Comparison of ENCODE assay signal across 1 cellular context in genomic region chr7:100673302-100673941, GRCh38.
TF ChIP-seq lines count a peak whose summit lies in the region.

Gene GNB2, plus strand, starts transcription at chr7:100673740. Its CDS starts 2,526 bp downstream, at chr7:100676266.

TF ChIP-seq in K562, 482 proteins besides CTCF, POLR2A, EP300 and RAD21 (continued from another document and continues in another):
- TF ChIP-seq, protein P1, sequence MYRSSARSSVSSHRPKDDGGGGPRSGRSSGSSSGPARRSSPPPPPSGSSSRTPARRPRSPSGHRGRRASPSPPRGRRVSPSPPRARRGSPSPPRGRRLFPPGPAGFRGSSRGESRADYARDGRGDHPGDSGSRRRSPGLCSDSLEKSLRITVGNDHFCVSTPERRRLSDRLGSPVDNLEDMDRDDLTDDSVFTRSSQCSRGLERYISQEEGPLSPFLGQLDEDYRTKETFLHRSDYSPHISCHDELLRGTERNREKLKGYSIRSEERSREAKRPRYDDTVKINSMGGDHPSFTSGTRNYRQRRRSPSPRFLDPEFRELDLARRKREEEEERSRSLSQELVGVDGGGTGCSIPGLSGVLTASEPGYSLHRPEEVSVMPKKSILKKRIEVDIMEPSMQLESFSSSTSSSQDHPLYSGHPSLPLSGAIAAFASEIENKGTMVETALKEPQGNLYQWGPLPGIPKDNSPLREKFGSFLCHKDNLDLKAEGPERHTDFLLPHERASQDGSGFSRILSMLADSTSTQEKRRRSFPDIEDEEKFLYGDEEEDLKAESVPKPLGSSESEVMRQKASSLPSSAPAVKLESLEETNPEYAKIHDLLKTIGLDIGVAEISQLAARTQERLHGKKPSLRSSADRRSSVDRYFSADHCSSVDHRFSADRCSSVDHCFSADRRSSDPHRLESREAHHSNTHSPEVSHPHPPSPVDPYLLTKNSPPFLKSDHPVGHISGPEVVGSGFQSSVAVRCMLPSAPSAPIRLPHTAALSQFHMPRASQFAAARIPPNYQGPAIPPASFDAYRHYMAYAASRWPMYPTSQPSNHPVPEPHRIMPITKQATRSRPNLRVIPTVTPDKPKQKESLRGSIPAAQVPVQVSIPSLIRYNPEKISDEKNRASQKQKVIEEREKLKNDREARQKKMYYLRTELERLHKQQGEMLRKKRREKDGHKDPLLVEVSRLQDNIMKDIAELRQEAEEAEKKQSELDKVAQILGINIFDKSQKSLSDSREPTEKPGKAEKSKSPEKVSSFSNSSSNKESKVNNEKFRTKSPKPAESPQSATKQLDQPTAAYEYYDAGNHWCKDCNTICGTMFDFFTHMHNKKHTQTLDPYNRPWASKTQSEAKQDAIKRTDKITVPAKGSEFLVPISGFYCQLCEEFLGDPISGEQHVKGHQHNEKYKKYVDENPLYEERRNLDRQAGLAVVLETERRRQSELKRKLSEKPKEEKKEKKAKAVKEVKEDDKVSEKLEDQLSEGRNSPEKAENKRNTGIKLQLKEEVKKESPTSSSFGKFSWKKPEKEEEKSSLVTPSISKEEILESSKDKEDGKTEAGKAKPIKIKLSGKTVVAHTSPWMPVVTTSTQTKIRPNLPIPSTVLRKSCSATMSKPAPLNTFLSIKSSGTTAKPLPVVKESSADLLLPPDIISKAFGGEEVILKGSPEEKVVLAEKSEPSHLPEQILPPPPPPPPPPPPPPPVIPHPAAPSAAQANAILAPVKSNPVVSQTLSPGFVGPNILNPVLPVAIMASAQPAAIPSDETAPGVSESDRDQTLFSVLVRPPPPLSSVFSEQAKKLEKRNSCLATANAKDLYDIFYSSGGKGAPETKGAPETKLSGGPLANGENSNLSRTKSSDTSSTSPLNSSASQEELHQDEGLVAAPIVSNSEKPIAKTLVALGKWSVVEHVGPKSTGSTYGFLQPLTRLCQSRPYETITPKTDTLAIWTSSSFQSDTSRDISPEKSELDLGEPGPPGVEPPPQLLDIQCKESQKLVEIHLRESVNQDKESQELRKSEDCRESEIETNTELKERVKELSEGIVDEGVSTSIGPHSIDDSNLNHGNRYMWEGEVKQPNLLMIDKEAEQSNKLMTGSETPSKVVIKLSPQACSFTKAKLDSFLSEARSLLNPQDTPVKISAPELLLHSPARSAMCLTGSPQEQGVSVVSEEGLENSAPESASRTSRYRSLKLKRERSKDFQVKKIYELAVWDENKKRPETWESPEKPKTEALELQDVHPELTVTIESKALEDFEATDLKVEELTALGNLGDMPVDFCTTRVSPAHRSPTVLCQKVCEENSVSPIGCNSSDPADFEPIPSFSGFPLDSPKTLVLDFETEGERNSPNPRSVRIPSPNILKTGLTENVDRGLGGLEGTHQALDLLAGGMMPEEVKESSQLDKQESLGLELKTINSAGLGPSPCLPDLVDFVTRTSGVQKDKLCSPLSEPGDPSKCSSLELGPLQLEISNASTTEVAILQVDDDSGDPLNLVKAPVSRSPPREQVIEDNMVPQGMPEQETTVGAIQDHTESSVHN (IDR thresholded peaks at IDR 0.05; ENCODE audit: borderline replicate concordance in 1 of 2, low read depth in 1 of 2) = no peak
- TF ChIP-seq TAF7 (tag; IDR thresholded peaks at IDR 0.05) = peak; percentile 66; the same call in 1 of the 2 replicates
- TF ChIP-seq ZFP91 (CRISPR knock-in tag; IDR thresholded peaks at IDR 0.05) = 0 out of 2 replicates have a peak, but pooled peaks have one; percentile 58
- TF ChIP-seq ZNF780A (CRISPR knock-in tag; IDR thresholded peaks at IDR 0.05) = no peak
- no peak for TF ChIP-seq DACH1 (IDR thresholded peaks at IDR 0.05; ENCODE audit: partially characterized antibody)
- no peak for TF ChIP-seq RBM25 (IDR thresholded peaks at IDR 0.05; ENCODE audit: low read depth, low read length, severe bottlenecking)
- TF ChIP-seq E4F1 (CRISPR knock-in tag; IDR thresholded peaks at IDR 0.05; ENCODE audit: borderline replicate concordance) = no peak; the same call in 1 of the 2 replicates
- peak; percentile 82 for TF ChIP-seq ATF3 (IDR thresholded peaks at IDR 0.05)
- peak; percentile 52; the same call in 1 of the 2 replicates for TF ChIP-seq ATF3 (CRISPR knock-in tag; conservative IDR thresholded peaks at IDR 0.05)
- peak; percentile 58 to 75; a peak in 2 of 4 replicates for TF ChIP-seq TEAD1 (CRISPR knock-in tag; IDR thresholded peaks at IDR 0.05)
- no peak for TF ChIP-seq RFX1 (IDR thresholded peaks at IDR 0.05)
- TF ChIP-seq ZNF695 (CRISPR knock-in tag; IDR thresholded peaks at IDR 0.05) = no peak
- no peak for TF ChIP-seq ZNF507 (tag; conservative IDR thresholded peaks at IDR 0.05)
- peak; percentile 47 to 70; a peak in 2 of 4 replicates for TF ChIP-seq ETV6 (IDR thresholded peaks at IDR 0.05; ENCODE audit: borderline replicate concordance in 1 of 2, low read depth in 2 of 2, low read length in 1 of 2)
- TF ChIP-seq ETV6 (CRISPR knock-in tag; IDR thresholded peaks at IDR 0.05; ENCODE audit: borderline replicate concordance) = no peak
- TF ChIP-seq HSF4 (CRISPR knock-in tag; IDR thresholded peaks at IDR 0.05; ENCODE audit: borderline replicate concordance) = no peak
- TF ChIP-seq ZNF436 (CRISPR knock-in tag; IDR thresholded peaks at IDR 0.05) = no peak
- peak; percentile 56 for TF ChIP-seq HCFC1 (IDR thresholded peaks at IDR 0.05; ENCODE audit: low read depth, low read length)
- TF ChIP-seq OTX1 (CRISPR knock-in tag; IDR thresholded peaks at IDR 0.05) = peak; percentile 68; the same call in 1 of the 2 replicates
- no peak for TF ChIP-seq MEF2A (IDR thresholded peaks at IDR 0.05; ENCODE audit: control insufficient read depth, low read depth, low read length)
- no peak for TF ChIP-seq TAL1 (IDR thresholded peaks at IDR 0.05)
- no peak for TF ChIP-seq ZNF699 (CRISPR knock-in tag; IDR thresholded peaks at IDR 0.05; ENCODE audit: insufficient replicate concordance)
- TF ChIP-seq RBM34 (IDR thresholded peaks at IDR 0.05; ENCODE audit: borderline replicate concordance, insufficient read depth, low read length) = no peak
- TF ChIP-seq ZNF592 (IDR thresholded peaks at IDR 0.05) = no peak
- TF ChIP-seq ZNF766 (CRISPR knock-in tag; conservative IDR thresholded peaks at IDR 0.05) = no peak; the same call in 1 of the 2 replicates
- TF ChIP-seq SMAD3 (CRISPR knock-in tag; conservative IDR thresholded peaks at IDR 0.05) = peak; percentile 75; the same call in 1 of the 2 replicates
- TF ChIP-seq ZBTB12 (CRISPR knock-in tag; IDR thresholded peaks at IDR 0.05) = peak; percentile 60; the same call in 1 of the 2 replicates
- peak; percentile 13; the same call in 1 of the 2 replicates for TF ChIP-seq ATF4 (CRISPR knock-in tag; IDR thresholded peaks at IDR 0.05)
- no peak for TF ChIP-seq ZC3H4 (CRISPR knock-in tag; IDR thresholded peaks at IDR 0.05; ENCODE audit: borderline replicate concordance)
- TF ChIP-seq TRIM28 (IDR thresholded peaks at IDR 0.05) = peak; percentile 75
- TF ChIP-seq ZNF324 (CRISPR knock-in tag; IDR thresholded peaks at IDR 0.05) = no peak
- TF ChIP-seq ZNF311 (CRISPR knock-in tag; IDR thresholded peaks at IDR 0.05) = no peak
- TF ChIP-seq ZNF165 (CRISPR knock-in tag; IDR thresholded peaks at IDR 0.05; ENCODE audit: borderline replicate concordance) = no peak
- no peak for TF ChIP-seq ZNF408 (CRISPR knock-in tag; IDR thresholded peaks at IDR 0.05; ENCODE audit: low read depth)
- peak; percentile 88 for TF ChIP-seq THAP7 (CRISPR knock-in tag; IDR thresholded peaks at IDR 0.05)
- TF ChIP-seq ZNF282 (CRISPR knock-in tag; IDR thresholded peaks at IDR 0.05) = no peak
- TF ChIP-seq HOXB6 (CRISPR knock-in tag; IDR thresholded peaks at IDR 0.05; ENCODE audit: borderline replicate concordance) = no peak
- TF ChIP-seq PTTG1 (tag; IDR thresholded peaks at IDR 0.05; ENCODE audit: low read depth) = no peak
- no peak for TF ChIP-seq ETS2 (tag; IDR thresholded peaks at IDR 0.05; ENCODE audit: borderline replicate concordance, poor library complexity, severe bottlenecking)
